ENCODE assay signal across 27 cellular contexts in genomic region chr2:32068-32467, GRCh38. TPM values are rescaled to one million over a fixed set of nuclear protein-coding genes. Genes with fewer than 3 reads are reported as not detected.
DNase-seq lines count a peak whose midpoint lies in the region; ATAC-seq and TF ChIP-seq lines count a peak whose summit lies in the region.
"Had no signal": no experiment of that assay in that cellular context is flagged by ENCODE, and none has a peak within 500 bp of the region (broad histone marks: within the 10 kb centered on the region; RNA-seq: fewer than 3 reads in every experiment).

No MANE protein-coding gene starts in this region.

- no peak overlapping the region for H2AFZ ChIP-seq in PC-3 (ENCODE audit: low read length)

- H3K9me3 ChIP-seq in PC-3 (ENCODE audit: low read length) = no peaks in the 10 kb centered on the region
- H3K9me3 ChIP-seq: heart left ventricle, lower lobe of right lung, Peyer's patch, vagina had no signal

- no peak for TF ChIP-seq CTCF in PC-3 (conservative IDR thresholded peaks at IDR 0.05; ENCODE audit: low read depth, low read length)

- no peak overlapping the region for H3K4me3 ChIP-seq in PC-3 (ENCODE audit: low read length)
- H3K4me3 ChIP-seq: heart left ventricle, lower lobe of right lung, Peyer's patch, vagina had no signal

- no peaks in the 10 kb centered on the region for H4K20me1 ChIP-seq in PC-3 (ENCODE audit: low read length)

- no peaks in the 10 kb centered on the region for H3K9me2 ChIP-seq in PC-3 (replicated peaks; ENCODE audit: low read length)

- H3K4me2 ChIP-seq in PC-3 (ENCODE audit: low read length) = no peak overlapping the region

- POLR2A ChIA-PET in PC-3 (lab: Charles Lee; ENCODE audit: unreplicated experiment) = no interaction called here

- DNase-seq in activated CD4-positive, alpha-beta T cell treated with anti-CD3 and anti-CD28 coated beads for 48 hours = peak; percentile 62
- no peak for DNase-seq in activated CD4-positive, alpha-beta T cell treated with anti-CD3 and anti-CD28 coated beads for 1 hour
- peak in 2 of 3 donors; percentile 23 to 38 for DNase-seq in stimulated activated CD4-positive, alpha-beta T cell treated with anti-CD3 and anti-CD28 coated beads, Interleukin-12 subunit alpha, Interleukin-12 subunit beta, amount 100 ng/mL, for 48 hours (ENCODE audit: low read depth in 2 of 3, low spot score in 1 of 3)
- no peak for DNase-seq in stimulated activated CD4-positive, alpha-beta T cell treated with anti-CD3 and anti-CD28 coated beads, Interleukin-12 subunit alpha, Interleukin-12 subunit beta, amount 100 ng/mL, for 4 hours
- DNase-seq in stimulated activated CD4-positive, alpha-beta T cell treated with anti-CD3 and anti-CD28 coated beads, Interleukin-15, amount 100 ng/mL, for 24 hours = peak; percentile 66
- DNase-seq in iPS-NIHi7 (ENCODE audit: extremely low spot score) (no peak), H4 (ENCODE audit: low spot score) (no peak), PC-3 (no peak)
- DNase-seq: AML-193; CD8-positive, alpha-beta memory T cell; central memory CD4-positive, alpha-beta T cell; endodermal cell; foreskin keratinocyte; heart left ventricle; Karpas-422; kidney glomerular epithelial cell; lower lobe of right lung; naive thymus-derived CD8-positive, alpha-beta T cell; NCI-H1417 treated with DMSO at 0.1 percent for 48 hours; NCI-H2081 treated with DMSO at 0.1 percent for 48 hours; NCI-H226; NCI-H69; nucleus accumbens; Peyer's patch; SW 1271 had no signal

- no peaks in the 10 kb centered on the region for H3K79me2 ChIP-seq in PC-3 (ENCODE audit: low read length)

- H3F3A ChIP-seq in PC-3 (ENCODE audit: low read length, unreplicated experiment) = no peaks in the 10 kb centered on the region

- CTCF ChIA-PET in PC-3 (lab: Charles Lee) = no interaction called here

- ATAC-seq in PC-3 = no peak
- ATAC-seq: foreskin keratinocyte; heart left ventricle; HepG2; lower lobe of right lung; naive thymus-derived CD8-positive, alpha-beta T cell had no signal

- H3K27me3 ChIP-seq in PC-3 (ENCODE audit: low read length) = no peaks in the 10 kb centered on the region
- H3K27me3 ChIP-seq: foreskin keratinocyte, Peyer's patch, vagina had no signal

- no peaks in the 10 kb centered on the region for H3K36me3 ChIP-seq in PC-3 (ENCODE audit: low read depth, low read length)
- H3K36me3 ChIP-seq: heart left ventricle, lower lobe of right lung, Peyer's patch, vagina had no signal

- no peak overlapping the region for H3K27ac ChIP-seq in PC-3 (ENCODE audit: low read length)
- H3K27ac ChIP-seq: foreskin keratinocyte, heart left ventricle, lower lobe of right lung, Peyer's patch, vagina had no signal

- peaks cover 27% of the 10 kb centered on the region for H3K4me1 ChIP-seq in PC-3 (ENCODE audit: insufficient read depth, low read length)

- no TSS peak for BruUV-seq in PC-3 (replicated peaks; lab: Mats Ljungman, UMichigan)

- H3K9ac ChIP-seq in PC-3 (ENCODE audit: low read length) = no peak overlapping the region

- intact Hi-C loops in PC-3 (cut with micrococcal nuclease) = no loop called here

RNA-seq across cellular contexts. Expression of gene FAM110C, which starts 14.2 kb away (rescaled TPM):
- total RNA-seq in H4 (2014; rRNA removed; shearing (Covaris generic)) = 0.12 and 0.15 TPM in 2 replicates
- total RNA-seq in PC-3 (2014; rRNA removed) = 5.0 and 6.8 TPM in 2 replicates

Comparison
In these comparisons a context has a peak if more than half of its experiments do, and no peak if none do; other contexts are left out.
1. DNase-seq: peak in activated CD4-positive, alpha-beta T cell treated with anti-CD3 and anti-CD28 coated beads for 48 hours (single experiment), stimulated activated CD4-positive, alpha-beta T cell treated with anti-CD3 and anti-CD28 coated beads, Interleukin-12 subunit alpha, Interleukin-12 subunit beta, amount 100 ng/mL, for 48 hours (2 of 3) and stimulated activated CD4-positive, alpha-beta T cell treated with anti-CD3 and anti-CD28 coated beads, Interleukin-15, amount 100 ng/mL, for 24 hours (single experiment); none in activated CD4-positive, alpha-beta T cell treated with anti-CD3 and anti-CD28 coated beads for 1 hour (single experiment), stimulated activated CD4-positive, alpha-beta T cell treated with anti-CD3 and anti-CD28 coated beads, Interleukin-12 subunit alpha, Interleukin-12 subunit beta, amount 100 ng/mL, for 4 hours (single experiment), iPS-NIHi7 (single experiment), H4 (single experiment) and PC-3 (single experiment).